Comparison of ENCODE assay signal across 14 cellular contexts in genomic region chr12:117047810-117048584, GRCh38. TPM values are rescaled to one million over a fixed set of nuclear protein-coding genes. Genes with fewer than 3 reads are reported as not detected.
DNase-seq lines count a peak whose midpoint lies in the region; ATAC-seq, FAIRE-seq and TF ChIP-seq lines count a peak whose summit lies in the region.
"Had no signal": no experiment of that assay in that cellular context is flagged by ENCODE, and none has a peak within 500 bp of the region (broad histone marks: within the 10 kb centered on the region; RNA-seq: fewer than 3 reads in every experiment).

No MANE protein-coding gene starts in this region.

- H4K20me1 ChIP-seq in HepG2 (ENCODE audit: insufficient read depth, low read length) = no peaks in the 10 kb centered on the region

- TF ChIP-seq POLR2A in HepG2 (IDR thresholded peaks at IDR 0.05; ENCODE audit: insufficient read depth in 1 of 2, low read depth in 2 of 2, low read length in 2 of 2) (peak in 1 of 2 experiments; percentile 22; a peak in 2 of 4 replicates), vagina (IDR thresholded peaks at IDR 0.05) (no peak), erythroblast (IDR thresholded peaks at IDR 0.05; ENCODE audit: low read length) (no peak)

- no peak overlapping the region for H3K9ac ChIP-seq in HepG2 (ENCODE audit: insufficient read depth, low read depth, low read length)

- CTCF ChIA-PET in HepG2 (lab: Yijun Ruan, JAX; ENCODE audit: low intra/inter-chr PET ratio, low total read pairs) = no interaction called here

- 0 out of 2 replicates have a peak, but pooled peaks have one; percentile 13 for TF ChIP-seq RAD21 in HepG2 (CRISPR knock-in tag; IDR thresholded peaks at IDR 0.05)

- DNase-seq in Right ventricle myocardium inferior (ENCODE audit: missing footprints) (peak; percentile 78), cardiac septum (ENCODE audit: low spot score) (no peak), dermis microvascular lymphatic vessel endothelial cell (ENCODE audit: low read depth in 2 of 2) (peak; percentile 15 to 42), HepG2 (ENCODE audit: low spot score) (peak; percentile 92), vagina (ENCODE audit: extremely low spot score in 2 of 2) (no peak), amniotic stem cell (lab: John Stamatoyannopoulos, UW) (no peak), erythroblast (lab: John Stamatoyannopoulos, UW) (no peak)
- DNase-seq: activated CD8-positive, alpha-beta memory T cell treated with anti-CD3 and anti-CD28 coated beads, Interleukin-2, amount 10 ng/mL, durations not matched to agents 7 days and 5 days; immature natural killer cell; KBM-7 had no signal

- ATAC-seq in Right ventricle myocardium inferior (peak; percentile 30), HepG2 (peak; percentile 65), HG03135 (IDR thresholded peaks at IDR 0.05; ENCODE audit: unreplicated experiment) (no peak)
- ATAC-seq: activated CD8-positive, alpha-beta memory T cell treated with anti-CD3 and anti-CD28 coated beads, Interleukin-2, amount 10 ng/mL, durations not matched to agents 7 days and 5 days had no signal

- H3K27me3 ChIP-seq in HepG2 (ENCODE audit: control insufficient read depth in 1 of 2, insufficient read depth in 2 of 2, low read length in 2 of 2) = no peaks in the 10 kb centered on the region
- no peaks in the 10 kb centered on the region for H3K27me3 ChIP-seq in vagina

- peaks cover 9 to 33% of the 10 kb centered on the region in 2 experiments for H3K36me3 ChIP-seq in HepG2 (replicated peaks in 1 of 2; ENCODE audit: control insufficient read depth in 1 of 2, insufficient read depth in 2 of 2, low read length in 2 of 2)
- no peaks in the 10 kb centered on the region for H3K36me3 ChIP-seq in vagina

- in situ Hi-C loops in HepG2 (cut with HindIII; ENCODE audit: extremely low pct_ligation_motif_present, low pct_unique_long_range_greater_than_20kb) = loop anchor here (5.0 kb wide), 1 partner anchor 49 kb away; the partner anchor contains the start of gene TESC

- TF ChIP-seq CTCF in HepG2 (CRISPR knock-in tag; IDR thresholded peaks at IDR 0.05) (no peak), vagina (IDR thresholded peaks at IDR 0.05) (no peak)

- H2AFZ ChIP-seq in HepG2 (ENCODE audit: low read length) = no peak overlapping the region

- H3K9me3 ChIP-seq in HepG2 (ENCODE audit: low read length) (no peaks in the 10 kb centered on the region), vagina (no peaks in the 10 kb centered on the region)
- H3K9me3 ChIP-seq: psoas muscle had no signal

- POLR2A ChIA-PET in HepG2 (lab: Yijun Ruan, JAX) = interaction anchor here (0.6 to 1.0 kb wide), 2 partner anchors 11 to 351 kb away, joined by 3 read pairs; no protein-coding TSS in a partner anchor

- H3K79me2 ChIP-seq in HepG2 (ENCODE audit: insufficient read depth, low read length) = no peaks in the 10 kb centered on the region

- FAIRE-seq in HepG2 (lab: Jason Lieb, UNC) = peak; percentile 83

- peak overlapping the region; percentile 99 for H3K27ac ChIP-seq in HepG2 (ENCODE audit: extremely low read length, insufficient read depth, low read length)
- no peak overlapping the region for H3K27ac ChIP-seq in vagina
- H3K27ac ChIP-seq: 22Rv1, SK-N-MC had no signal

- BruUV-seq in HepG2 (replicated peaks; lab: Mats Ljungman, UMichigan) = no TSS peak

- TF ChIP-seq EP300 in HepG2 (IDR thresholded peaks at IDR 0.05; ENCODE audit: low read depth in 2 of 2, low read length in 2 of 2) = peak in 1 of 2 experiments; percentile 73; a peak in 2 of 4 replicates
- TF ChIP-seq EP300 in HepG2 (CRISPR knock-in tag; IDR thresholded peaks at IDR 0.05; ENCODE audit: borderline replicate concordance) = peak; percentile 73; the same call in 1 of the 2 replicates

- peak overlapping the region in 1 of 3 experiments; percentile 41; a peak in 1 of 6 replicates for H3K4me3 ChIP-seq in HepG2 (replicated peaks in 1 of 3; ENCODE audit: insufficient read depth in 1 of 3, low read depth in 2 of 3, low read length in 3 of 3)
- H3K4me3 ChIP-seq in vagina = no peak overlapping the region
- H3K4me3 ChIP-seq: psoas muscle, SK-N-MC had no signal

- intact Hi-C loops in Right ventricle myocardium inferior (cut with DNase I) (no loop called here), cardiac septum (cut with DNase I) (loop anchor here (5.0 kb wide), 1 partner anchor 49 kb away; the partner anchor contains the start of gene TESC), HepG2 (cut with micrococcal nuclease; ENCODE audit: unreplicated experiment) (loop anchor here (2.0 kb wide), 2 partner anchors 19 to 43 kb away; no protein-coding TSS in a partner anchor), vagina (cut with DNase I) (no loop called here)

- H3K4me2 ChIP-seq in HepG2 (ENCODE audit: low read depth, low read length) = peak overlapping the region; percentile 46

- H3K4me1 ChIP-seq in HepG2 (ENCODE audit: insufficient read depth, low read length) = peaks cover 78% of the 10 kb centered on the region
- no peaks in the 10 kb centered on the region for H3K4me1 ChIP-seq in vagina
- H3K4me1 ChIP-seq: psoas muscle had no signal

- 37% methylated on average over 14 of the region's 18 CpGs for WGBS in HepG2 (ENCODE audit: low lambda C conversion rate)

TF ChIP-seq in HepG2, 621 proteins besides CTCF, POLR2A, EP300 and RAD21 (continues in another document):
- TF ChIP-seq PATZ1 (CRISPR knock-in tag; IDR thresholded peaks at IDR 0.05) (peak; percentile 85), HDAC2 (CRISPR knock-in tag; IDR thresholded peaks at IDR 0.05) (peak; percentile 95), NFE2L1 (CRISPR knock-in tag; IDR thresholded peaks at IDR 0.05; ENCODE audit: borderline replicate concordance) (no peak), SKIL (CRISPR knock-in tag; IDR thresholded peaks at IDR 0.05; ENCODE audit: borderline replicate concordance) (peak; percentile 98), MIER3 (CRISPR knock-in tag; IDR thresholded peaks at IDR 0.05; ENCODE audit: borderline replicate concordance) (peak; percentile 60; the same call in 1 of the 2 replicates)

RNA-seq across cellular contexts. Expression of gene TESC, which starts 51.2 kb away (rescaled TPM):
- 93.9 TPM for total RNA-seq in Right ventricle myocardium inferior
- 23.7 TPM for total RNA-seq in cardiac septum
- total RNA-seq in dermis microvascular lymphatic vessel endothelial cell = 1.8 and 1.9 TPM in 2 replicates
- total RNA-seq in HepG2 (2016; rRNA removed; fragmentation: Illumina TruSeq; extraction: Trizol) = 90.4 and 95.7 TPM in 2 replicates
- 47.9 and 55.6 TPM in 2 replicates for total RNA-seq in HepG2 (2016; cell fraction: cytosol; rRNA removed; fragmentation: Illumina TruSeq; extraction: Trizol; ENCODE audit: low read depth)
- total RNA-seq in HepG2 (2016; cell fraction: insoluble cytoplasmic fraction; rRNA removed; fragmentation: Illumina TruSeq; extraction: Trizol) = 94.6 and 101 TPM in 2 replicates
- total RNA-seq in HepG2 (2016; cell fraction: membrane; rRNA removed; fragmentation: Illumina TruSeq; extraction: Trizol) = 73.3 and 75.8 TPM in 2 replicates
- total RNA-seq in HepG2 (2016; cell fraction: nucleus; rRNA removed; fragmentation: Illumina TruSeq; extraction: Trizol) = 42.8 and 54.2 TPM in 2 replicates
- polyA plus RNA-seq in HepG2 (2011; rRNA removed) = 181 and 193 TPM in 2 replicates
- polyA plus RNA-seq in HepG2 (2011; cell fraction: cytosol; rRNA removed) = 178 and 242 TPM in 2 replicates
- polyA plus RNA-seq in HepG2 (2011; cell fraction: nucleus; rRNA removed) = 194 and 196 TPM in 2 replicates
- polyA plus RNA-seq in HepG2 (2012) = 45.0 and 55.8 TPM in 2 replicates
- 46.7 and 59.9 TPM in 2 replicates for polyA plus RNA-seq in HepG2 (2016; cell fraction: cytosol; fragmentation: Illumina TruSeq; extraction: Trizol; ENCODE audit: low read depth)
- 103 and 109 TPM in 2 replicates for polyA plus RNA-seq in HepG2 (2016; cell fraction: insoluble cytoplasmic fraction; fragmentation: Illumina TruSeq; extraction: Trizol; ENCODE audit: low read depth)
- 69.1 and 76.1 TPM in 2 replicates for polyA plus RNA-seq in HepG2 (2016; cell fraction: membrane; fragmentation: Illumina TruSeq; extraction: Trizol; ENCODE audit: low read depth)
- polyA plus RNA-seq in HepG2 (2016; cell fraction: nucleus; fragmentation: Illumina TruSeq; extraction: Trizol; ENCODE audit: insufficient read depth, low read depth) = 80.6 and 84.9 TPM in 2 replicates
- 8.2 and 120 TPM in 2 replicates for polyA minus RNA-seq in HepG2 (2011; rRNA and poly(A)+ RNA removed; ENCODE audit: low replicate concordance)
- polyA minus RNA-seq in HepG2 (2011; cell fraction: cytosol; rRNA and poly(A)+ RNA removed) = 28.3 and 29.5 TPM in 2 replicates
- polyA minus RNA-seq in HepG2 (2011; cell fraction: nucleus; rRNA and poly(A)+ RNA removed) = 89.0 and 92.2 TPM in 2 replicates
- total RNA-seq in vagina = 10.8 TPM

Comparison
In these comparisons a context has a peak if more than half of its experiments do, and no peak if none do; other contexts are left out.
1. DNase-seq: peak in Right ventricle myocardium inferior (single experiment), dermis microvascular lymphatic vessel endothelial cell (2 of 2) and HepG2 (single experiment); none in cardiac septum (single experiment), vagina (0 of 2), amniotic stem cell (single experiment) and erythroblast (0 of 2).
2. intact Hi-C loops: an anchor here in cardiac septum (5.0 kb wide) and HepG2 (2.0 kb wide); none called in Right ventricle myocardium inferior and vagina.